ENCODE assay signal across 1 cellular context in genomic region chr1:40797668-40798010, GRCh38.
TF ChIP-seq lines count a peak whose summit lies in the region.

No MANE protein-coding gene starts in this region.

TF ChIP-seq in GM12878, 131 proteins besides CTCF, POLR2A, EP300 and RAD21:
- no peak for TF ChIP-seq SKIL (IDR thresholded peaks at IDR 0.05; ENCODE audit: low read depth, poor library complexity, severe bottlenecking)
- TF ChIP-seq SIN3A (IDR thresholded peaks at IDR 0.05; ENCODE audit: low read depth, low read length) = no peak
- no peak for TF ChIP-seq MEF2A (IDR thresholded peaks at IDR 0.05; ENCODE audit: insufficient read depth, low read depth, low read length)
- no peak for TF ChIP-seq BCL3 (IDR thresholded peaks at IDR 0.05; ENCODE audit: borderline replicate concordance, insufficient read depth, low read depth, low read length, poor library complexity, severe bottlenecking)
- TF ChIP-seq NFXL1 (IDR thresholded peaks at IDR 0.05; ENCODE audit: borderline replicate concordance) = no peak
- no peak for TF ChIP-seq ATF7 (IDR thresholded peaks at IDR 0.05; ENCODE audit: low read depth)
TF ChIP-seq in GM12878: peak in this region for 0.
